Comparison of ENCODE assay signal across 7 cellular contexts in genomic region chr7:135170223-135170997, GRCh38.
A peak's percentile ranks its signal among the peaks of the same experiment; 100 is the strongest.
DNase-seq lines count a peak whose midpoint lies in the region; ATAC-seq lines count a peak whose summit lies in the region.

TSS of gene CYREN (minus strand) at chr7:135170707. CDS start at chr7:135168922, 1,785 bp downstream.

- DNase-seq in NCI-H187 (lab: John Stamatoyannopoulos, UW) (peak; percentile 82 to 93), T-helper 2 cell (peak; percentile 75 to 93 (median 82)), anterior cingulate cortex (lab: John Stamatoyannopoulos, UW) (peak; percentile 40 to 94 (median 88)), hepatic stellate cell (ENCODE audit: low spot score) (peak; percentile 97), retina (peak; percentile 96)

- ATAC-seq in GM18499 (IDR thresholded peaks at IDR 0.05; ENCODE audit: insufficient read depth, unreplicated experiment) (peak; percentile 26), HG02943 (IDR thresholded peaks at IDR 0.05; ENCODE audit: low read depth, unreplicated experiment) (peak; percentile 68)

Comparison
In these comparisons a context has a peak if more than half of its experiments do, and no peak if none do; other contexts are left out.
1. Peak in every context shown above with its lines: DNase-seq and ATAC-seq.